Comparison of ENCODE assay signal across 8 cellular contexts in genomic region chr17:50630524-50631194, GRCh38. TPM values are rescaled to one million over a fixed set of nuclear protein-coding genes. Genes with fewer than 3 reads are reported as not detected.
A peak's percentile ranks its signal among the peaks of the same experiment; 100 is the strongest.
DNase-seq lines count a peak whose midpoint lies in the region; ATAC-seq and TF ChIP-seq lines count a peak whose summit lies in the region.

No MANE protein-coding gene starts in this region.

- no peaks in the 10 kb centered on the region for H3K36me3 Mint-ChIP-seq in activated T-cell treated with anti-CD3 and anti-CD28 coated beads, Interleukin-2, amount 50 U/mL, for 4 hours (ENCODE audit: insufficient read depth)

- peak; percentile 89 for TF ChIP-seq CTCF in foreskin keratinocyte (conservative IDR thresholded peaks at IDR 0.05)

- H3K27me3 Mint-ChIP-seq in activated T-cell treated with anti-CD3 and anti-CD28 coated beads, Interleukin-2, amount 50 U/mL, for 4 hours (ENCODE audit: low read depth) = peaks cover 81% of the 10 kb centered on the region

- ATAC-seq in activated T-cell treated with anti-CD3 and anti-CD28 coated beads, Interleukin-2, amount 50 U/mL, for 4 hours = peak in 1 of 2 donors; percentile 72
- peak; percentile 55 for ATAC-seq in foreskin keratinocyte
- no peak for ATAC-seq in GM18520 (IDR thresholded peaks at IDR 0.05; ENCODE audit: unreplicated experiment)

- H3K9me3 Mint-ChIP-seq in activated T-cell treated with anti-CD3 and anti-CD28 coated beads, Interleukin-2, amount 50 U/mL, for 4 hours = no peaks in the 10 kb centered on the region

- H3K27me3 ChIP-seq in foreskin keratinocyte = no peaks in the 10 kb centered on the region

- H3K4me1 Mint-ChIP-seq in activated T-cell treated with anti-CD3 and anti-CD28 coated beads, Interleukin-2, amount 50 U/mL, for 4 hours (ENCODE audit: low read depth) = peaks cover 4% of the 10 kb centered on the region

- DNase-seq in SHP77 (lab: John Stamatoyannopoulos, UW) = peak; percentile 41 to 55
- DNase-seq in SHP77 treated with DMSO at 0.1 percent for 48 hours (lab: John Stamatoyannopoulos, UW) = no peak
- peak; percentile 27 for DNase-seq in NCI-H748 treated with DMSO at 0.1 percent for 48 hours (lab: John Stamatoyannopoulos, UW)
- peak; percentile 46 for DNase-seq in activated T-cell treated with anti-CD3 and anti-CD28 coated beads, Interleukin-2, amount 50 U/mL, for 4 hours
- DNase-seq in foreskin keratinocyte = no peak
- peak; percentile 60 for DNase-seq in stimulated activated CD4-positive, alpha-beta T cell treated with anti-CD3 and anti-CD28 coated beads, Interleukin-12 subunit alpha, Interleukin-12 subunit beta, amount 100 ng/mL, for 4 hours
- no peak for DNase-seq in HCEC 1CT

- peaks cover under 1% of the 10 kb centered on the region for H3K4me1 ChIP-seq in foreskin keratinocyte

- no peak overlapping the region for H3K27ac ChIP-seq in foreskin keratinocyte

- no peak overlapping the region for H3K4me3 Mint-ChIP-seq in activated T-cell treated with anti-CD3 and anti-CD28 coated beads, Interleukin-2, amount 50 U/mL, for 4 hours

RNA-seq across cellular contexts. Expression of gene ABCC3, which starts 4.0 kb away (rescaled TPM):
- total RNA-seq in activated T-cell treated with anti-CD3 and anti-CD28 coated beads, Interleukin-2, amount 50 U/mL, for 4 hours = under 1 TPM; 0.26 to 0.63 (median 0.49) TPM
- 22.5 and 28.4 TPM in 2 replicates for total RNA-seq in foreskin keratinocyte
- 19.7 and 24.1 TPM in 2 replicates for polyA plus RNA-seq in foreskin keratinocyte

Comparison
In these comparisons a context has a peak if more than half of its experiments do, and no peak if none do; other contexts are left out.
1. DNase-seq: peak in SHP77 (2 of 2), NCI-H748 treated with DMSO at 0.1 percent for 48 hours (single experiment), activated T-cell treated with anti-CD3 and anti-CD28 coated beads, Interleukin-2, amount 50 U/mL, for 4 hours (single experiment) and stimulated activated CD4-positive, alpha-beta T cell treated with anti-CD3 and anti-CD28 coated beads, Interleukin-12 subunit alpha, Interleukin-12 subunit beta, amount 100 ng/mL, for 4 hours (single experiment); none in SHP77 treated with DMSO at 0.1 percent for 48 hours (single experiment), foreskin keratinocyte (0 of 2) and HCEC 1CT (single experiment).
2. RNA of gene ABCC3, which starts 4.0 kb away (total RNA-seq): 22.5 to 28.4 TPM in foreskin keratinocyte; 0.26 to 0.63 TPM in activated T-cell treated with anti-CD3 and anti-CD28 coated beads, Interleukin-2, amount 50 U/mL, for 4 hours; every median in the first group is over 10 times any median in the second.